Comparison of ENCODE assay signal across 8 cellular contexts in genomic region chr18:35240664-35241522, GRCh38. TPM values are rescaled to one million over a fixed set of nuclear protein-coding genes. Genes with fewer than 3 reads are reported as not detected.
A peak's percentile ranks its signal among the peaks of the same experiment; 100 is the strongest.
DNase-seq lines count a peak whose midpoint lies in the region; ATAC-seq and TF ChIP-seq lines count a peak whose summit lies in the region.

Gene ZNF397, plus strand, starts transcription at chr18:35241034. Its CDS starts 1,437 bp downstream, at chr18:35242471.

- CTCF ChIA-PET in BJ (lab: Yijun Ruan, JAX) = interaction anchor here (0.6 to 2.7 kb wide), 5 partner anchors 10 to 166 kb away, joined by 3 to 13 read pairs (median 3); no protein-coding TSS in a partner anchor

- TF ChIP-seq CTCF in BJ (IDR thresholded peaks at IDR 0.05; ENCODE audit: insufficient read depth, low read depth, low read length) = no peak

- DNase-seq in BJ (ENCODE audit: low read depth) (peak; percentile 70), NCI-H526 treated with DMSO at 0.1 percent for 48 hours (lab: John Stamatoyannopoulos, UW) (peak; percentile 81), dedifferentiated amniotic fluid mesenchymal stem cell (ENCODE audit: extremely low spot score) (peak; percentile 97), left lobe of liver (ENCODE audit: low spot score) (peak; percentile 97)
- peak; percentile 94 for DNase-seq in activated CD4-positive, alpha-beta T cell treated with anti-CD3 and anti-CD28 coated beads, Interleukin-2, amount 50 U/mL, for 1 hour
- DNase-seq in stimulated activated CD4-positive, alpha-beta T cell treated with anti-CD3 and anti-CD28 coated beads, Interleukin-2, amount 100 ng/mL, for 4 hours (ENCODE audit: low read depth) = peak; percentile 94

- peaks cover 20% of the 10 kb centered on the region for H3K36me3 ChIP-seq in BJ (ENCODE audit: control insufficient read depth, insufficient read depth, low read length)

- no peaks in the 10 kb centered on the region for H3K27me3 ChIP-seq in BJ (ENCODE audit: control insufficient read depth, insufficient read depth, low read length)

- ATAC-seq in GM19324 (IDR thresholded peaks at IDR 0.05; ENCODE audit: low FRiP score, unreplicated experiment) = peak; percentile 100
- ATAC-seq in HG03469 (IDR thresholded peaks at IDR 0.05; ENCODE audit: unreplicated experiment) = peak; percentile 97
- peak; percentile 99 for ATAC-seq in left lobe of liver

- peak within 1 kb of the TSS; percentile 53 for H3K4me3 ChIP-seq in BJ (ENCODE audit: low read depth, low read length)

- POLR2A ChIA-PET in BJ (lab: Charles Lee) = interaction anchor here (0.8 to 1.0 kb wide), 2 partner anchors 49 to 112 kb away, joined by 3 to 5 read pairs; partner anchors contain the start of gene ZSCAN30

RNA-seq across cellular contexts. Expression of gene ZNF397, which starts in this region (rescaled TPM):
- 3.7 and 6.9 TPM in 2 replicates for polyA plus RNA-seq in BJ (2011; rRNA removed)
- 4.7 and 5.2 TPM in 2 replicates for polyA minus RNA-seq in BJ (2011; rRNA and poly(A)+ RNA removed)
- total RNA-seq in left lobe of liver = 11.9 TPM

Comparison
In these comparisons a context has a peak if more than half of its experiments do, and no peak if none do; other contexts are left out.
1. Peak in every context shown above with its lines: DNase-seq, ATAC-seq and H3K4me3 ChIP-seq.